In the genomic region with DNA sequence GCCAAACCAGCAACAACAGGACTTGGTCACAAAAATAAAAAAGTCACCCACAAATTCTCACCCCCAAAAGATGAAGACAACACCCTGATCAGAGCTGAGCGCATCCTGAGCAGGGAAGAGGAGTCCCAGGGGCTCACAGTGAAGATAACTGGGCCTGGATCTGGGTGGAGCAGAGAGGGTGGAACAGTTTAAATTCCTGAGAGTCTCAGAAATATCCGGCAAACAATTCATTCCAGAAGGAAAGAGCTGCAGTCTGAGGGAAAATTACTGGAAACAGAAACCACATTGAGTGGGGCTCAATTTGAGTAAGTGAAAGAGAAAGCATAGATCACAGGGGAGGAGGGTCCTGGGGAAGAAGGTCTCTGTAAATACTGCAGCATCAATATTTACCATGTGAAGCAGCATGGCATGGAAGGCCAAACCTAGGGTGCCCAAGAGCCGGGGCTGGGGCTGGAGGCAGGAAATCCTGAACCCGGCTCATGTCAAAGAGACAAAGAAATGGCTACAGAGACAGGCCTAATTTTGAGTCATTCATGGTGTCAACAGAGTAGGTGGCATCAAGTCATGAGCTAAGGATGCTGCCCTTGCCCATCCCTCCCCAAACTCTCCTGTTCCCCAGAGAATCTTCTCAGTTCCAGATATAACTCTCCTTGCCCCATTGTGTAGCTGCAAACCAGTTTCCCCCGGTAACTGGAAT, we compare ENCODE assay signal across 1 cellular context.
TF ChIP-seq lines count a peak whose summit lies in the region.

No MANE protein-coding gene starts in this region.

TF ChIP-seq in IMR-90, 13 proteins besides CTCF, POLR2A, EP300 and RAD21:
- no peak for TF ChIP-seq MXI1 (IDR thresholded peaks at IDR 0.05; ENCODE audit: borderline replicate concordance, low read depth, low read length)
- TF ChIP-seq MAFK (IDR thresholded peaks at IDR 0.05; ENCODE audit: low read depth, low read length) = no peak
- no peak for TF ChIP-seq BHLHE40 (IDR thresholded peaks at IDR 0.05; ENCODE audit: low read depth, low read length)
- TF ChIP-seq FOS (IDR thresholded peaks at IDR 0.05; ENCODE audit: low read depth, low read length) = no peak
- TF ChIP-seq SMC3 (IDR thresholded peaks at IDR 0.05; ENCODE audit: low read depth, low read length) = no peak
- no peak for TF ChIP-seq RFX5 (IDR thresholded peaks at IDR 0.05; ENCODE audit: low read depth, low read length)
- TF ChIP-seq, protein P1, sequence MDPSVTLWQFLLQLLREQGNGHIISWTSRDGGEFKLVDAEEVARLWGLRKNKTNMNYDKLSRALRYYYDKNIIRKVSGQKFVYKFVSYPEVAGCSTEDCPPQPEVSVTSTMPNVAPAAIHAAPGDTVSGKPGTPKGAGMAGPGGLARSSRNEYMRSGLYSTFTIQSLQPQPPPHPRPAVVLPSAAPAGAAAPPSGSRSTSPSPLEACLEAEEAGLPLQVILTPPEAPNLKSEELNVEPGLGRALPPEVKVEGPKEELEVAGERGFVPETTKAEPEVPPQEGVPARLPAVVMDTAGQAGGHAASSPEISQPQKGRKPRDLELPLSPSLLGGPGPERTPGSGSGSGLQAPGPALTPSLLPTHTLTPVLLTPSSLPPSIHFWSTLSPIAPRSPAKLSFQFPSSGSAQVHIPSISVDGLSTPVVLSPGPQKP (IDR thresholded peaks at IDR 0.05; ENCODE audit: borderline replicate concordance, low read depth, low read length) = no peak
- TF ChIP-seq, protein P2, sequence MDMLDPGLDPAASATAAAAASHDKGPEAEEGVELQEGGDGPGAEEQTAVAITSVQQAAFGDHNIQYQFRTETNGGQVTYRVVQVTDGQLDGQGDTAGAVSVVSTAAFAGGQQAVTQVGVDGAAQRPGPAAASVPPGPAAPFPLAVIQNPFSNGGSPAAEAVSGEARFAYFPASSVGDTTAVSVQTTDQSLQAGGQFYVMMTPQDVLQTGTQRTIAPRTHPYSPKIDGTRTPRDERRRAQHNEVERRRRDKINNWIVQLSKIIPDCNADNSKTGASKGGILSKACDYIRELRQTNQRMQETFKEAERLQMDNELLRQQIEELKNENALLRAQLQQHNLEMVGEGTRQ (IDR thresholded peaks at IDR 0.05; ENCODE audit: low read depth, low read length) = no peak
- TF ChIP-seq CEBPB (IDR thresholded peaks at IDR 0.05; ENCODE audit: low read depth, low read length) = no peak
- no peak for TF ChIP-seq NFE2L2 (IDR thresholded peaks at IDR 0.05; ENCODE audit: low read depth, low read length)
- TF ChIP-seq RCOR1 (IDR thresholded peaks at IDR 0.05; ENCODE audit: insufficient replicate concordance, low read length) = no peak
- TF ChIP-seq CHD1 (IDR thresholded peaks at IDR 0.05; ENCODE audit: low read depth, low read length) = no peak
- no peak for TF ChIP-seq MAZ (IDR thresholded peaks at IDR 0.05; ENCODE audit: borderline replicate concordance, low read depth, low read length)
